8 cellular contexts compared by ENCODE assay signal in genomic region chr5:132293066-132293991, GRCh38. TPM values are rescaled to one million over a fixed set of nuclear protein-coding genes. Genes with fewer than 3 reads are reported as not detected.
DNase-seq lines count a peak whose midpoint lies in the region; ATAC-seq and TF ChIP-seq lines count a peak whose summit lies in the region.

No MANE protein-coding gene starts in this region.

- ATAC-seq in GM19023 (IDR thresholded peaks at IDR 0.05; ENCODE audit: unreplicated experiment) (peak; percentile 39), HG03342 (IDR thresholded peaks at IDR 0.05; ENCODE audit: unreplicated experiment) (peak; percentile 33)
- ATAC-seq in activated CD4-positive, CD25-positive, alpha-beta regulatory T cell treated with anti-CD3 and anti-CD28 coated beads, Interleukin-2, amount 50 U/mL, for 24 hours: peak; percentile 46 to 49

- peak; percentile 27 for TF ChIP-seq CTCF in kidney epithelial cell (IDR thresholded peaks at IDR 0.05; ENCODE audit: insufficient read depth, low read length, poor library complexity, severe bottlenecking)

- peak overlapping the region; percentile 67 for H3K4me3 ChIP-seq in kidney epithelial cell (ENCODE audit: low read depth, low read length)

- no peaks in the 10 kb centered on the region for H3K27me3 ChIP-seq in kidney epithelial cell (ENCODE audit: control insufficient read depth, insufficient read depth, low read length)

- peak; percentile 88 for DNase-seq in AG08396 (ENCODE audit: low spot score)
- DNase-seq in NCI-H345 treated with DMSO at 0.1 percent for 48 hours (lab: John Stamatoyannopoulos, UW; ENCODE audit: unreplicated experiment): peak; percentile 91
- DNase-seq in cerebellar cortex (ENCODE audit: low spot score): peak; percentile 86
- peak; percentile 41 for DNase-seq in kidney epithelial cell (ENCODE audit: low read depth)
- peak; percentile 63 to 75 (median 70) for DNase-seq in stimulated activated CD4-positive, alpha-beta T cell treated with anti-CD3 and anti-CD28 coated beads, Interleukin-12 subunit alpha, Interleukin-12 subunit beta, amount 100 ng/mL, for 48 hours (ENCODE audit: low read depth in 2 of 3, low spot score in 1 of 3)

- H3K36me3 ChIP-seq in kidney epithelial cell (ENCODE audit: control insufficient read depth, insufficient read depth, low read length): no peaks in the 10 kb centered on the region

RNA-seq across cellular contexts. Expression of gene SLC22A4, which starts 0.9 kb away (rescaled TPM):
- total RNA-seq in kidney epithelial cell: 1.8 and 2.3 TPM in 2 replicates

RNA-seq across cellular contexts. Expression of gene PDLIM4, which starts 35.8 kb away (rescaled TPM):
- 146 and 164 TPM in 2 replicates for total RNA-seq in kidney epithelial cell

Comparison
In these comparisons a context has a peak if more than half of its experiments do, and no peak if none do; other contexts are left out.
1. Peak in every context shown above with its lines: DNase-seq, ATAC-seq and H3K4me3 ChIP-seq.
2. DNase-seq: peak in every context shown above with its lines; median percentile 91 in NCI-H345 treated with DMSO at 0.1 percent for 48 hours; 88 in AG08396; 86 in cerebellar cortex; 70 in stimulated activated CD4-positive, alpha-beta T cell treated with anti-CD3 and anti-CD28 coated beads, Interleukin-12 subunit alpha, Interleukin-12 subunit beta, amount 100 ng/mL, for 48 hours; 41 in kidney epithelial cell.